In genomic region chr3:51995346-51996156, GRCh38 we compare ENCODE assay signal across 1 cellular context.
TF ChIP-seq lines count a peak whose summit lies in the region.

Gene RPL29 (minus strand): TSS chr3:51995895. CDS start chr3:51995461, 434 bp downstream.

TF ChIP-seq in HepG2, 621 proteins besides CTCF, POLR2A, EP300 and RAD21 (continued from another document and continues in another):
- TF ChIP-seq AFF4 (CRISPR knock-in tag; IDR thresholded peaks at IDR 0.05) (peak; percentile 90; the same call in 1 of the 2 replicates), ONECUT2 (CRISPR knock-in tag; IDR thresholded peaks at IDR 0.05) (no peak), NR1H2 (CRISPR knock-in tag; IDR thresholded peaks at IDR 0.05; ENCODE audit: borderline replicate concordance, low read depth) (no peak), ZNF770 (CRISPR knock-in tag; IDR thresholded peaks at IDR 0.05) (peak; percentile 74; the same call in 1 of the 2 replicates), ZSCAN30 (CRISPR knock-in tag; IDR thresholded peaks at IDR 0.05) (peak; percentile 93), GMEB2 (CRISPR knock-in tag; IDR thresholded peaks at IDR 0.05; ENCODE audit: low read depth) (0 out of 2 replicates have a peak, but pooled peaks have one; percentile 54), GRHL1 (CRISPR knock-in tag; conservative IDR thresholded peaks at IDR 0.05) (no peak; the same call in 1 of the 2 replicates), ZBTB4 (CRISPR knock-in tag; IDR thresholded peaks at IDR 0.05; ENCODE audit: borderline replicate concordance) (no peak), TRIM24 (CRISPR knock-in tag; IDR thresholded peaks at IDR 0.05) (no peak), MTERF4 (CRISPR knock-in tag; IDR thresholded peaks at IDR 0.05) (peak; percentile 77), GFI1 (CRISPR knock-in tag; IDR thresholded peaks at IDR 0.05; ENCODE audit: borderline replicate concordance) (peak; percentile 82), ZNF513 (CRISPR knock-in tag; conservative IDR thresholded peaks at IDR 0.05) (no peak), ZNF431 (CRISPR knock-in tag; IDR thresholded peaks at IDR 0.05; ENCODE audit: borderline replicate concordance, low read depth) (peak; percentile 83), ZNF253 (CRISPR knock-in tag; IDR thresholded peaks at IDR 0.05; ENCODE audit: borderline replicate concordance) (no peak), ZNF326 (CRISPR knock-in tag; IDR thresholded peaks at IDR 0.05; ENCODE audit: borderline replicate concordance) (no peak), NCOA1 (CRISPR knock-in tag; IDR thresholded peaks at IDR 0.05) (peak; percentile 69; the same call in 1 of the 2 replicates), ZNF556 (CRISPR knock-in tag; IDR thresholded peaks at IDR 0.05; ENCODE audit: borderline replicate concordance) (peak; percentile 97), ZNF570 (CRISPR knock-in tag; IDR thresholded peaks at IDR 0.05; ENCODE audit: borderline replicate concordance) (0 out of 2 replicates have a peak, but pooled peaks have one; percentile 36), ZNF207 (IDR thresholded peaks at IDR 0.05; ENCODE audit: borderline replicate concordance) (no peak), ZNF33A (CRISPR knock-in tag; IDR thresholded peaks at IDR 0.05; ENCODE audit: borderline replicate concordance) (0 out of 2 replicates have a peak, but pooled peaks have one; percentile 18), NAIF1 (CRISPR knock-in tag; IDR thresholded peaks at IDR 0.05; ENCODE audit: borderline replicate concordance) (peak; percentile 85), ZNF724P (CRISPR knock-in tag; IDR thresholded peaks at IDR 0.05; ENCODE audit: borderline replicate concordance) (no peak; the same call in 1 of the 2 replicates), HNF4A (CRISPR knock-in tag; IDR thresholded peaks at IDR 0.05) (peak; percentile 14; the same call in 1 of the 2 replicates), FOSL1 (CRISPR knock-in tag; IDR thresholded peaks at IDR 0.05; ENCODE audit: borderline replicate concordance) (no peak), SUZ12 (IDR thresholded peaks at IDR 0.05; ENCODE audit: low read depth, low read length) (peak; percentile 38; the same call in 1 of the 2 replicates), ZNF75D (CRISPR knock-in tag; IDR thresholded peaks at IDR 0.05; ENCODE audit: borderline replicate concordance) (no peak; the same call in 1 of the 2 replicates), ELF3 (CRISPR knock-in tag; IDR thresholded peaks at IDR 0.05) (peak; percentile 90), XRCC5 (optimal IDR thresholded peaks at IDR 0.05; ENCODE audit: low read length) (peak; percentile 94), WIZ (CRISPR knock-in tag; IDR thresholded peaks at IDR 0.05) (peak; percentile 70; the same call in 1 of the 2 replicates), ZFP90 (CRISPR knock-in tag; IDR thresholded peaks at IDR 0.05; ENCODE audit: borderline replicate concordance) (peak; percentile 78; the same call in 1 of the 2 replicates), ATAD3A (CRISPR knock-in tag; IDR thresholded peaks at IDR 0.05) (no peak), ZKSCAN8 (CRISPR knock-in tag; IDR thresholded peaks at IDR 0.05; ENCODE audit: borderline replicate concordance) (peak; percentile 69), ZBTB43 (CRISPR knock-in tag; conservative IDR thresholded peaks at IDR 0.05) (peak; percentile 42; the same call in 1 of the 2 replicates), STAT6 (CRISPR knock-in tag; IDR thresholded peaks at IDR 0.05; ENCODE audit: borderline replicate concordance) (peak; percentile 61; the same call in 1 of the 2 replicates), SALL1 (CRISPR knock-in tag; IDR thresholded peaks at IDR 0.05) (peak; percentile 93), ZNF296 (CRISPR knock-in tag; conservative IDR thresholded peaks at IDR 0.05) (no peak), KDM6A (CRISPR knock-in tag; IDR thresholded peaks at IDR 0.05; ENCODE audit: low read depth) (no peak)
